ENCODE assay signal across 22 cellular contexts in genomic region chr6:139931746-139932145, GRCh38.
A peak's percentile ranks its signal among the peaks of the same experiment; 100 is the strongest.
DNase-seq lines count a peak whose midpoint lies in the region; ATAC-seq and TF ChIP-seq lines count a peak whose summit lies in the region.
"Had no signal": no experiment of that assay in that cellular context is flagged by ENCODE, and none has a peak within 500 bp of the region (broad histone marks: within the 10 kb centered on the region; RNA-seq: fewer than 3 reads in every experiment).

No MANE protein-coding gene starts in this region.

- H2AK5ac ChIP-seq in neuronal stem cell (ENCODE audit: low read depth, low read length) = no peak overlapping the region

- no peaks in the 10 kb centered on the region for H3K27me3 Mint-ChIP-seq in CD8-positive, alpha-beta T cell (ENCODE audit: low read depth)

- H4K20me1 ChIP-seq in PC-3 (ENCODE audit: low read length) (no peaks in the 10 kb centered on the region), fibroblast of lung (ENCODE audit: control insufficient read depth, extremely low read depth, insufficient read depth, low read length) (no peaks in the 10 kb centered on the region)

- no CpG with 5 or more reads among the region's 2 CpGs for WGBS in neuronal stem cell (ENCODE audit: extremely low coverage in 2 of 2, insufficient read length in 2 of 2, insufficient replicate concordance in 1 of 2), 2 donors

- POLR2A ChIA-PET in PC-3 (lab: Charles Lee; ENCODE audit: unreplicated experiment) = no interaction called here
- POLR2A ChIA-PET in CD8-positive, alpha-beta T cell (lab: Charles Lee) = no interaction called here

- H3K4me2 ChIP-seq in PC-3 (ENCODE audit: low read length) (no peak overlapping the region), fibroblast of lung (ENCODE audit: extremely low read depth, insufficient read depth, low read length) (no peak overlapping the region), neuronal stem cell (ENCODE audit: insufficient read depth, low read length, poor library complexity, severe bottlenecking) (no peak overlapping the region)
- H3K4me2 ChIP-seq: SK-N-SH had no signal

- no peaks in the 10 kb centered on the region for H3K79me1 ChIP-seq in neuronal stem cell (ENCODE audit: low read depth, low read length)

- no peak overlapping the region for H3K27ac Mint-ChIP-seq in CD8-positive, alpha-beta T cell
- H3K27ac Mint-ChIP-seq: CD8-positive, alpha-beta memory T cell had no signal

- no peak overlapping the region for H4K8ac ChIP-seq in neuronal stem cell (ENCODE audit: low read depth, low read length)

- H3K4me3 ChIP-seq in PC-3 (ENCODE audit: low read length) = no peak overlapping the region
- no peak overlapping the region for H3K4me3 ChIP-seq in fibroblast of lung (replicated peaks in 1 of 4; ENCODE audit: control extremely low read depth in 1 of 4, insufficient read depth in 1 of 4, low read depth in 3 of 4, low read length in 4 of 4)
- no peak overlapping the region for H3K4me3 ChIP-seq in neuronal stem cell (ENCODE audit: low read length in 2 of 2)
- no peak overlapping the region for H3K4me3 ChIP-seq in CD8-positive, alpha-beta T cell (ENCODE audit: low read depth, low read length)
- no peak overlapping the region for H3K4me3 ChIP-seq in coronary artery
- H3K4me3 ChIP-seq: GM12878 had no signal

- no peak for ATAC-seq in PC-3
- no peak for ATAC-seq in CD8-positive, alpha-beta T cell
- no peak for ATAC-seq in HG02885 (IDR thresholded peaks at IDR 0.05; ENCODE audit: poor library complexity, unreplicated experiment)
- ATAC-seq: GM12878, HepG2 had no signal

- H2BK5ac ChIP-seq in neuronal stem cell (ENCODE audit: low read length) = no peak overlapping the region

- no peak overlapping the region for H3K27ac ChIP-seq in PC-3 (ENCODE audit: low read length)
- H3K27ac ChIP-seq in fibroblast of lung (ENCODE audit: insufficient read depth, low read length) = no peak overlapping the region
- no peak overlapping the region for H3K27ac ChIP-seq in neuronal stem cell (replicated peaks; ENCODE audit: low read length)
- H3K27ac ChIP-seq in CD8-positive, alpha-beta T cell (ENCODE audit: low read depth, low read length) = no peak overlapping the region
- no peak overlapping the region for H3K27ac ChIP-seq in coronary artery

- H2AFZ ChIP-seq in PC-3 (ENCODE audit: low read length) (no peak overlapping the region), fibroblast of lung (ENCODE audit: low read length) (peak overlapping the region; percentile 22), neuronal stem cell (ENCODE audit: low read length) (peak overlapping the region; percentile 8)

- intact Hi-C loops in PC-3 (cut with micrococcal nuclease) = no loop called here
- intact Hi-C loops in CD8-positive, alpha-beta T cell (cut with DNase I, micrococcal nuclease) = no loop called here

- no peaks in the 10 kb centered on the region for H3K36me3 Mint-ChIP-seq in CD8-positive, alpha-beta T cell
- H3K36me3 Mint-ChIP-seq: CD8-positive, alpha-beta memory T cell had no signal

- H3K4me1 Mint-ChIP-seq in CD8-positive, alpha-beta T cell (ENCODE audit: low read depth) = no peaks in the 10 kb centered on the region
- H3K4me1 Mint-ChIP-seq: CD8-positive, alpha-beta memory T cell had no signal

- H3K4me1 ChIP-seq in PC-3 (ENCODE audit: insufficient read depth, low read length) (no peaks in the 10 kb centered on the region), fibroblast of lung (ENCODE audit: control insufficient read depth, extremely low read depth, insufficient read depth, low read length) (peaks cover 4% of the 10 kb centered on the region), neuronal stem cell (ENCODE audit: control insufficient read depth in 2 of 2, insufficient read depth in 1 of 2, low read depth in 1 of 2, low read length in 2 of 2) (peaks cover 0 to 6% of the 10 kb centered on the region in 2 donors)
- no peaks in the 10 kb centered on the region for H3K4me1 ChIP-seq in CD8-positive, alpha-beta T cell (ENCODE audit: insufficient read depth, low read length)

- H3K9me3 ChIP-seq in PC-3 (ENCODE audit: low read length) (no peaks in the 10 kb centered on the region), fibroblast of lung (ENCODE audit: control insufficient read depth, insufficient read depth, low read depth, low read length) (no peaks in the 10 kb centered on the region), neuronal stem cell (replicated peaks in 1 of 2; ENCODE audit: control insufficient read depth in 2 of 2, insufficient read depth in 1 of 2, low read depth in 1 of 2, low read length in 2 of 2) (no peaks in the 10 kb centered on the region)
- H3K9me3 ChIP-seq in CD8-positive, alpha-beta T cell (ENCODE audit: low read length) = no peaks in the 10 kb centered on the region
- H3K9me3 ChIP-seq: SK-N-SH had no signal

- H4K91ac ChIP-seq in neuronal stem cell (ENCODE audit: low read depth, low read length, poor library complexity) = no peak overlapping the region

- H3K27me3 ChIP-seq in PC-3 (ENCODE audit: low read length) (no peaks in the 10 kb centered on the region), fibroblast of lung (ENCODE audit: control insufficient read depth, insufficient read depth, low read length) (no peaks in the 10 kb centered on the region), neuronal stem cell (ENCODE audit: control insufficient read depth in 3 of 3, insufficient read depth in 3 of 3, low read depth in 1 of 3, low read length in 3 of 3) (no peaks in the 10 kb centered on the region)
- no peaks in the 10 kb centered on the region for H3K27me3 ChIP-seq in CD8-positive, alpha-beta T cell (ENCODE audit: insufficient read depth, low read length)

- H3K79me2 ChIP-seq in PC-3 (ENCODE audit: low read length) (no peaks in the 10 kb centered on the region), fibroblast of lung (ENCODE audit: control insufficient read depth, insufficient read depth, low read length) (no peaks in the 10 kb centered on the region)

- H3K9ac ChIP-seq in PC-3 (ENCODE audit: low read length) (no peak overlapping the region), fibroblast of lung (ENCODE audit: insufficient read depth, low read length) (no peak overlapping the region), neuronal stem cell (ENCODE audit: low read depth, low read length, poor library complexity) (no peak overlapping the region)
- H3K9ac ChIP-seq: SK-N-SH had no signal

- H3K14ac ChIP-seq in neuronal stem cell (ENCODE audit: low read length) = no peak overlapping the region

- H2BK15ac ChIP-seq in neuronal stem cell (ENCODE audit: low read length) = no peak overlapping the region

- H3K4me3 Mint-ChIP-seq in CD8-positive, alpha-beta T cell = no peak overlapping the region
- H3K4me3 Mint-ChIP-seq: CD8-positive, alpha-beta memory T cell had no signal

- H3K36me3 ChIP-seq in PC-3 (ENCODE audit: low read depth, low read length) = no peaks in the 10 kb centered on the region
- H3K36me3 ChIP-seq in fibroblast of lung (ENCODE audit: control insufficient read depth, insufficient read depth, low read length) = no peaks in the 10 kb centered on the region
- no peaks in the 10 kb centered on the region for H3K36me3 ChIP-seq in neuronal stem cell (replicated peaks in 1 of 2; ENCODE audit: control insufficient read depth in 2 of 2, insufficient read depth in 2 of 2, low read length in 2 of 2)
- no peaks in the 10 kb centered on the region for H3K36me3 ChIP-seq in CD8-positive, alpha-beta T cell (ENCODE audit: insufficient read depth, low read length)

- no peaks in the 10 kb centered on the region for H3F3A ChIP-seq in PC-3 (ENCODE audit: low read length, unreplicated experiment)

- H2BK12ac ChIP-seq in neuronal stem cell (ENCODE audit: low read length) = no peak overlapping the region

- BruUV-seq in PC-3 (replicated peaks; lab: Mats Ljungman, UMichigan) = no TSS peak

- H3K18ac ChIP-seq in neuronal stem cell (ENCODE audit: low read length) = no peak overlapping the region

- no peak overlapping the region for H3K4ac ChIP-seq in neuronal stem cell (ENCODE audit: low read length)

- TF ChIP-seq CTCF in PC-3 (conservative IDR thresholded peaks at IDR 0.05; ENCODE audit: low read depth, low read length) = no peak
- no peak for TF ChIP-seq CTCF in fibroblast of lung (conservative IDR thresholded peaks at IDR 0.05 in 1 of 2, IDR thresholded peaks at IDR 0.05 in 1 of 2; ENCODE audit: low read depth in 1 of 2, low read length in 2 of 2)
- TF ChIP-seq CTCF in CD8-positive, alpha-beta T cell (IDR thresholded peaks at IDR 0.05) = no peak
- no peak for TF ChIP-seq CTCF in GM10266 (IDR thresholded peaks at IDR 0.05; ENCODE audit: control insufficient read depth, insufficient read depth, low read depth, missing control alignments)
- no peak for TF ChIP-seq CTCF in coronary artery (IDR thresholded peaks at IDR 0.05)

- CTCF ChIA-PET in PC-3 (lab: Charles Lee) = no interaction called here
- CTCF ChIA-PET in CD8-positive, alpha-beta T cell (lab: Charles Lee) = no interaction called here

- no peak overlapping the region for H3K23ac ChIP-seq in neuronal stem cell (ENCODE audit: low read depth, low read length, poor library complexity)

- H2BK120ac ChIP-seq in neuronal stem cell (ENCODE audit: low read depth, low read length) = no peak overlapping the region

- peak; percentile 11 for DNase-seq in EH (ENCODE audit: low read depth)
- DNase-seq in PC-3 = peak; percentile 9
- DNase-seq in fibroblast of lung (ENCODE audit: low read depth in 2 of 2) = no peak
- DNase-seq in neuronal stem cell (ENCODE audit: low spot score) = no peak
- no peak for DNase-seq in CD8-positive, alpha-beta T cell
- DNase-seq in GM10266 (ENCODE audit: extremely low spot score) = no peak
- no peak for DNase-seq in coronary artery (ENCODE audit: low spot score)
- DNase-seq: CD8-positive, alpha-beta memory T cell; DMS79 treated with DMSO at 0.1 percent for 48 hours; GDM1; GOT3; Karpas-422; NCI-H1417 treated with DMSO at 0.1 percent for 48 hours; NCI-H187 treated with DMSO at 0.1 percent for 48 hours; NCI-H2227 treated with DMSO at 0.1 percent for 48 hours; NCI-H510A treated with DMSO at 0.1 percent for 48 hours; NCI-H774; Right ventricle myocardium superior; SK-N-SH had no signal

- no peaks in the 10 kb centered on the region for H3K9me3 Mint-ChIP-seq in CD8-positive, alpha-beta T cell
- H3K9me3 Mint-ChIP-seq: CD8-positive, alpha-beta memory T cell had no signal

- H3K9me2 ChIP-seq in PC-3 (replicated peaks; ENCODE audit: low read length) = no peaks in the 10 kb centered on the region
- H3K9me2 ChIP-seq: SK-N-SH had no signal

Comparison
In these comparisons a context has a peak if more than half of its experiments do, and no peak if none do; other contexts are left out.
1. DNase-seq: peak in EH (single experiment) and PC-3 (single experiment); none in fibroblast of lung (0 of 2), neuronal stem cell (single experiment), CD8-positive, alpha-beta T cell (0 of 7), GM10266 (single experiment) and coronary artery (single experiment).